16 cellular contexts compared by ENCODE assay signal in the genomic region with DNA sequence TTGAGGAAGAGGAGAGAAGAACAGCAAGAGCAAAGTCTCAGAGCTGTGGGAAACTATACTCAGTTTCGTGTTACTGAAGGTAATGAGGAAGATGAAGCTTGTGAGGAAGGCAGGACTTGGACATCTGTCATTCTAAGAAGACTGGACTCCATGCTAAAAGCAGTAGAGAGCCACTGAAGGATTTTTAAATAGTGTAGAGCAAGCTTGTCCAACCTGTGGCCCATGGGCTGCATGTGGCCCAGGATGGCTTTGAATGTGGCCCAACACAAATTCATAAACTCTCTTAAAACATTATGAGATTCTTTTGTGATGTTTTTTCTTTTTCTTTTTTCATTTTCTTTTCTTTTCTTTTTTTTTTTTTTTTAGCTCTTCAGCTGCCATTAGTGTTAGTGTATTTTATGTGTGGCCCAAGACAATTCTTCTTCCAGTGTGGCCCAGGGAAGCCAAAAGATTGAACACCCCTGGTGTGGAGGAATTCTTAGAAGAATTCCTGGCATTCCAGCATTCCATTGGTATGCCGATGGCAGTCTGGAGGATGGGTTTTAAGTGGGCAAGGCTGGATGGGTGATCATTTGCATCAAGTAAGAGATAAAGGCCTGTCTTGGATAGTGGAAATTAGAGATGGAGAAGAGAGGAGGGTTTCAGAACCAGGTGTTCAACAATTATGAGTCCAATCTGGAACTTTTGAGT. TPM values are rescaled to one million over a fixed set of nuclear protein-coding genes. Genes with fewer than 3 reads are reported as not detected.
A peak's percentile ranks its signal among the peaks of the same experiment; 100 is the strongest.
DNase-seq lines count a peak whose midpoint lies in the region; ATAC-seq, FAIRE-seq and TF ChIP-seq lines count a peak whose summit lies in the region.
"Had no signal": no experiment of that assay in that cellular context is flagged by ENCODE, and none has a peak within 500 bp of the region (broad histone marks: within the 10 kb centered on the region; RNA-seq: fewer than 3 reads in every experiment).

No MANE protein-coding gene starts in this region.

- H3K27ac ChIP-seq in DOHH2 (ENCODE audit: low read depth, low read length), result peak overlapping the region; percentile 52
- peak overlapping the region; percentile 92 for H3K27ac ChIP-seq in HUES64 (ENCODE audit: low read depth, low read length)
- H3K27ac ChIP-seq in GM12878 (ENCODE audit: control insufficient read depth, insufficient read depth), result peak overlapping the region; percentile 22
- H3K27ac ChIP-seq: epithelial cell of prostate had no signal

- no peaks in the 10 kb centered on the region for H3K27me3 Mint-ChIP-seq in mesothelial cell of epicardium (ENCODE audit: low read depth)
- H3K27me3 Mint-ChIP-seq: CD4-positive, alpha-beta memory T cell; stimulated activated naive CD8-positive, alpha-beta T cell treated with anti-CD3 and anti-CD28 coated beads, Interleukin-15, Interleukin-2, amounts not matched to agents 100 ng/mL and 50 ng/mL, for 24 hours; T-helper 17 cell had no signal

- peaks cover 8% of the 10 kb centered on the region for H3K4me1 Mint-ChIP-seq in mesothelial cell of epicardium

- ATAC-seq in GM12878, result peak; percentile 15
- ATAC-seq in GM21619 (IDR thresholded peaks at IDR 0.05; ENCODE audit: unreplicated experiment), result no peak
- no peak for ATAC-seq in stimulated activated naive CD8-positive, alpha-beta T cell treated with anti-CD3 and anti-CD28 coated beads, Interleukin-15, Interleukin-2, amounts not matched to agents 100 U/mL and 50 U/mL, for 24 hours
- no peak for ATAC-seq in GM21526 (IDR thresholded peaks at IDR 0.05; ENCODE audit: low FRiP score, unreplicated experiment)
- ATAC-seq: T-helper 17 cell had no signal

- intact Hi-C loops in GM12878 (cut with micrococcal nuclease; ENCODE audit: unreplicated experiment), result no loop called here

- TF ChIP-seq EP300 in GM12878 (IDR thresholded peaks at IDR 0.05; ENCODE audit: borderline replicate concordance in 1 of 2, control insufficient read depth in 1 of 2, low read depth in 2 of 2, low read length in 2 of 2), result no peak

- peaks cover 2% of the 10 kb centered on the region; the same call in 1 of the 2 replicates for H3K9me3 ChIP-seq in DOHH2 (ENCODE audit: control insufficient read depth, insufficient read depth, low read length)
- H3K9me3 ChIP-seq in HUES64 (ENCODE audit: insufficient read depth, low read depth, low read length), result no peaks in the 10 kb centered on the region
- H3K9me3 ChIP-seq in GM12878 (replicated peaks; ENCODE audit: control insufficient read depth, insufficient read depth, low read length), result peaks cover 5% of the 10 kb centered on the region; the same call in 2 of the 3 replicates

- no TSS peak for BruUV-seq in GM12878 (replicated peaks; lab: Mats Ljungman, UMichigan)

- FAIRE-seq in GM12878 (lab: Jason Lieb, UNC), result no peak

- H3K4me3 ChIP-seq in DOHH2 (ENCODE audit: low read length) (peak overlapping the region; percentile 31), HUES64 (ENCODE audit: low read length) (no peak overlapping the region), GM12878 (no peak overlapping the region)

- no peaks in the 10 kb centered on the region for H3K9me2 ChIP-seq in DOHH2 (replicated peaks; ENCODE audit: control insufficient read depth, low read length)

- H3K4me3 Mint-ChIP-seq in mesothelial cell of epicardium, result no peak overlapping the region
- H3K4me3 Mint-ChIP-seq: CD4-positive, alpha-beta memory T cell; stimulated activated naive CD8-positive, alpha-beta T cell treated with anti-CD3 and anti-CD28 coated beads, Interleukin-15, Interleukin-2, amounts not matched to agents 100 ng/mL and 50 ng/mL, for 24 hours; T-helper 17 cell had no signal

- DNase-seq in GM12878 (ENCODE audit: low read depth, low spot score), result no peak
- no peak for DNase-seq in mesothelial cell of epicardium (ENCODE audit: low spot score in 2 of 2, unreplicated experiment in 2 of 2)
- no peak for DNase-seq in hypothalamus (lab: John Stamatoyannopoulos, UW)
- DNase-seq in stimulated activated naive CD8-positive, alpha-beta T cell treated with anti-CD3 and anti-CD28 coated beads, Interleukin-15, Interleukin-2, amounts not matched to agents 100 U/mL and 50 U/mL, for 24 hours, result no peak
- DNase-seq: activated effector memory CD4-positive, alpha-beta T cell treated with anti-CD3 and anti-CD28 coated beads, Interleukin-2, amount 50 U/mL, for 16 hours; CD4-positive, alpha-beta memory T cell; hippocampal formation; NCI-H2029 treated with DMSO at 0.1 percent for 48 hours; stimulated activated CD4-positive, alpha-beta T cell treated with anti-CD3 and anti-CD28 coated beads, Interleukin-4, amount 100 ng/mL, for 24 hours; T-helper 17 cell had no signal

- TF ChIP-seq POLR2A in GM12878 (IDR thresholded peaks at IDR 0.05; ENCODE audit: low read depth, low read length), result no peak

- TF ChIP-seq CTCF in DOHH2 (IDR thresholded peaks at IDR 0.05; ENCODE audit: low read depth, low read length, poor library complexity, severe bottlenecking) (no peak), GM12878 (IDR thresholded peaks at IDR 0.05 in 2 of 3, conservative IDR thresholded peaks at IDR 0.05 in 1 of 3; ENCODE audit: control insufficient read depth in 2 of 3, extremely low read depth in 1 of 3, insufficient read depth in 1 of 3, low read depth in 3 of 3, low read length in 3 of 3) (no peak), mesothelial cell of epicardium (IDR thresholded peaks at IDR 0.05; ENCODE audit: unreplicated experiment) (no peak)

- CTCF ChIA-PET in GM12878 (lab: Yijun Ruan, JAX), result interaction anchor here (0.6 to 4.1 kb wide), 9 partner anchors 12 to 382 kb away, joined by 3 to 23 read pairs (median 4); no protein-coding TSS in a partner anchor

- no peak for TF ChIP-seq RAD21 in GM12878 (IDR thresholded peaks at IDR 0.05; ENCODE audit: insufficient read depth, low read depth, low read length)

- H3K27ac Mint-ChIP-seq in mesothelial cell of epicardium, result peak overlapping the region; percentile 23
- H3K27ac Mint-ChIP-seq: CD4-positive, alpha-beta memory T cell; stimulated activated naive CD8-positive, alpha-beta T cell treated with anti-CD3 and anti-CD28 coated beads, Interleukin-15, Interleukin-2, amounts not matched to agents 100 ng/mL and 50 ng/mL, for 24 hours; T-helper 17 cell had no signal

- POLR2A ChIA-PET in GM12878 (lab: Charles Lee), result interaction anchor here (0.6 to 3.2 kb wide), 10 partner anchors 9 to 211 kb away, joined by 3 to 9 read pairs (median 6); no protein-coding TSS in a partner anchor

- peaks cover 5% of the 10 kb centered on the region; the same call in 1 of the 2 replicates for H3F3A ChIP-seq in DOHH2 (ENCODE audit: control insufficient read depth, insufficient read depth)

- RAD21 ChIA-PET in GM12878 (lab: Charles Lee; ENCODE audit: unreplicated experiment), result interaction anchor here (0.6 to 2.0 kb wide), 14 partner anchors 7 to 383 kb away, joined by 3 to 11 read pairs (median 3); partner anchors contain the start of gene NFKBIZ

- peaks cover 10% of the 10 kb centered on the region for H3K36me3 Mint-ChIP-seq in mesothelial cell of epicardium

- peaks cover 83% of the 10 kb centered on the region for H3K79me2 ChIP-seq in DOHH2 (ENCODE audit: control insufficient read depth, low read length)
- peaks cover 86% of the 10 kb centered on the region for H3K79me2 ChIP-seq in GM12878 (ENCODE audit: control insufficient read depth, insufficient read depth, low read length)

- H3K36me3 ChIP-seq in DOHH2 (ENCODE audit: control insufficient read depth, low read length) (peaks cover 55% of the 10 kb centered on the region), HUES64 (ENCODE audit: insufficient read depth, low read length) (no peaks in the 10 kb centered on the region), GM12878 (ENCODE audit: control insufficient read depth in 2 of 2, insufficient read depth in 2 of 2, low read length in 1 of 2) (peaks cover 0 to 4% of the 10 kb centered on the region in 2 experiments; a peak in 1 of 4 replicates)

- H3K4me2 ChIP-seq in DOHH2 (ENCODE audit: low read length) (peak overlapping the region; percentile 55), GM12878 (ENCODE audit: control insufficient read depth, insufficient read depth) (peak overlapping the region; percentile 61)

- no peaks in the 10 kb centered on the region for H4K20me1 ChIP-seq in DOHH2 (ENCODE audit: control insufficient read depth, insufficient read depth, low read depth, low read length)
- H4K20me1 ChIP-seq in GM12878 (ENCODE audit: control insufficient read depth, insufficient read depth), result 0 out of 2 replicates have a peak, but pooled peaks cover 3% of the 10 kb centered on the region

- SMC1A ChIA-PET in GM12878 (lab: Charles Lee; ENCODE audit: uncharacterized antibody, unreplicated experiment), result interaction anchor here (1.0 to 3.5 kb wide), 7 partner anchors 12 to 32 kb away, joined by 3 to 34 read pairs (median 7); no protein-coding TSS in a partner anchor

- 40% methylated on average over 2 of the region's 2 CpGs for WGBS in HUES64
- WGBS in GM12878 (ENCODE audit: insufficient coverage, insufficient replicate concordance, low lambda C conversion rate, missing lambda C conversion rate), result 95% methylated on average over 2 of the region's 2 CpGs

- H3K27me3 ChIP-seq in DOHH2 (ENCODE audit: control insufficient read depth, low read length) (no peaks in the 10 kb centered on the region), HUES64 (ENCODE audit: insufficient read depth, low read length) (no peaks in the 10 kb centered on the region), GM12878 (replicated peaks in 1 of 2; ENCODE audit: control insufficient read depth in 2 of 2, insufficient read depth in 2 of 2, low read length in 1 of 2) (no peaks in the 10 kb centered on the region)

- H3K4me1 ChIP-seq in DOHH2 (ENCODE audit: control insufficient read depth, low read length), result peaks cover 76% of the 10 kb centered on the region
- H3K4me1 ChIP-seq in HUES64 (ENCODE audit: insufficient read depth, low read length), result peaks cover 22% of the 10 kb centered on the region
- H3K4me1 ChIP-seq in GM12878 (ENCODE audit: control insufficient read depth, insufficient read depth, low read length), result peaks cover 27% of the 10 kb centered on the region

- no peak overlapping the region for H2AFZ ChIP-seq in GM12878 (ENCODE audit: control insufficient read depth, low read depth, low read length)

- H3K9me3 Mint-ChIP-seq in mesothelial cell of epicardium, result peaks cover 8% of the 10 kb centered on the region
- H3K9me3 Mint-ChIP-seq: stimulated activated naive CD8-positive, alpha-beta T cell treated with anti-CD3 and anti-CD28 coated beads, Interleukin-15, Interleukin-2, amounts not matched to agents 100 ng/mL and 50 ng/mL, for 24 hours had no signal

- in situ Hi-C loops in GM12878 (cut with MboI), result no loop called here

- H3K9ac ChIP-seq in HUES64 (ENCODE audit: low read depth, low read length), result peak overlapping the region; percentile 28; the same call in 1 of the 2 replicates
- no peak overlapping the region for H3K9ac ChIP-seq in GM12878 (ENCODE audit: control insufficient read depth, insufficient read depth, low read length)

RNA-seq across cellular contexts. Expression of gene NFKBIZ, which starts 6.9 kb away (rescaled TPM):
- polyA plus RNA-seq in HUES64 (2013, experiment 1 of 2), result 3.7 TPM
- polyA plus RNA-seq in HUES64 (2013, experiment 2 of 2), result 4.5 TPM
- total RNA-seq in GM12878 (2013; cell fraction: nucleolus; rRNA removed), result 396 and 457 TPM in 2 replicates
- 19.0 and 23.6 TPM in 2 replicates for total RNA-seq in GM12878 (2014; rRNA removed)
- total RNA-seq in GM12878 (2014; rRNA removed; fragmentation: Illumina TruSeq; extraction: Trizol), result 20.1 and 24.3 TPM in 2 replicates
- 27.0 and 27.3 TPM in 2 replicates for total RNA-seq in GM12878 (2021)
- 15.6 TPM for polyA plus RNA-seq in GM12878 (2011; ENCODE audit: low read depth)
- 50.8 and 53.8 TPM in 2 replicates for polyA plus RNA-seq in GM12878 (2011; rRNA removed)
- polyA plus RNA-seq in GM12878 (2011; cell fraction: cytosol; rRNA removed), result 22.1 and 28.4 TPM in 2 replicates
- 95.4 and 129 TPM in 2 replicates for polyA plus RNA-seq in GM12878 (2011; cell fraction: nucleus; rRNA removed)
- polyA plus RNA-seq in GM12878 (2012), result 19.3 and 20.9 TPM in 2 replicates
- 16.5 and 21.7 TPM in 2 replicates for polyA plus RNA-seq in GM12878 (2014; fragmentation: Illumina TruSeq; extraction: Trizol)
- 1 to 10 TPM; 6.3 to 8.9 TPM for polyA plus RNA-seq in GM12878 (2014; fragmentation: Nextera tagmentation; extraction: Ambion mirVana)
- 18.2 TPM in 2 replicates for polyA plus RNA-seq in GM12878 (2014; rRNA removed)
- polyA plus RNA-seq in GM12878 (2016; fragmentation: Nextera tagmentation; extraction: Ambion mirVana), result 1 to 10 TPM; 7.7 to 8.5 TPM
- polyA minus RNA-seq in GM12878 (2011; rRNA and poly(A)+ RNA removed), result 114 and 135 TPM in 2 replicates
- polyA minus RNA-seq in GM12878 (2011; cell fraction: cytosol; rRNA and poly(A)+ RNA removed), result 25.4 and 32.1 TPM in 2 replicates
- 165 and 223 TPM in 2 replicates for polyA minus RNA-seq in GM12878 (2011; cell fraction: nucleus; rRNA and poly(A)+ RNA removed)
- total RNA-seq in mesothelial cell of epicardium, result 134 to 142 TPM (median 136 TPM) in 3 replicates

Comparison
In these comparisons a context has a peak if more than half of its experiments do, and no peak if none do; other contexts are left out.
1. H3K27ac ChIP-seq: peak in every context shown above with its lines; median percentile 92 in HUES64; 52 in DOHH2; 22 in GM12878.